In the genomic region with DNA sequence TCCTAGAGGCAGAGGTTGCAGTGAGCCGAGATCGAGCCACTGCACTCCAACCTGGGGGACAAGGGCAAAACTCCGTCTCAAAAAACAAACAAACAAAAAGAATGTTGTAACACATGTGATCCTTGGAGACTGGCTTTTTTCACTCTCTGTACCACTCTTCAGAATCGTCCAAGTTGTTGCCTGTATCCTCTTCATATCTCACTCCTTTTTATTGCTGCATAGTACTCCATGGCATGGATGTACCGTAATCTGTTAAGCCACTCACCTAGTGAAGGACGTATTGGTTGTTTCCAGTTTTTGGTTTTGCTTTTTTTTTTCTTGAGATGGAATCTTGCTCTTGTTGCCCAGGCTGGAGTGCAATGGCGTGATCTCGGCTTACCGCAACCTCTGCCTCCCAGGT, we compare ENCODE assay signal across 17 cellular contexts. TPM values are rescaled to one million over a fixed set of nuclear protein-coding genes. Genes with fewer than 3 reads are reported as not detected.
A peak's percentile ranks its signal among the peaks of the same experiment; 100 is the strongest.
DNase-seq lines count a peak whose midpoint lies in the region; ATAC-seq, FAIRE-seq and TF ChIP-seq lines count a peak whose summit lies in the region.
"Had no signal": no experiment of that assay in that cellular context is flagged by ENCODE, and none has a peak within 500 bp of the region (broad histone marks: within the 10 kb centered on the region; RNA-seq: fewer than 3 reads in every experiment).

No MANE protein-coding gene starts in this region.

- CTCF ChIA-PET in HepG2 (lab: Yijun Ruan, JAX; ENCODE audit: low intra/inter-chr PET ratio, low total read pairs) (no interaction called here), activated B cell treated with CpG ODN at 0.5 μM for 24 hours (lab: Charles Lee) (no interaction called here), Calu3 (lab: Charles Lee) (no interaction called here)

- H3K27me3 ChIP-seq in HepG2 (ENCODE audit: control insufficient read depth in 1 of 2, insufficient read depth in 2 of 2, low read length in 2 of 2), result no peaks in the 10 kb centered on the region
- no peaks in the 10 kb centered on the region for H3K27me3 ChIP-seq in right lobe of liver

- H3K36me3 ChIP-seq in HepG2 (replicated peaks in 1 of 2; ENCODE audit: control insufficient read depth in 1 of 2, insufficient read depth in 2 of 2, low read length in 2 of 2) (no peaks in the 10 kb centered on the region), right lobe of liver (no peaks in the 10 kb centered on the region)

- intact Hi-C loops in HepG2 (cut with micrococcal nuclease; ENCODE audit: unreplicated experiment), result no loop called here
- intact Hi-C loops in right lobe of liver (cut with DNase I), result no loop called here
- intact Hi-C loops in activated B cell treated with CpG ODN at 0.5 μM for 24 hours (cut with micrococcal nuclease), result loop anchor here (2.0 to 10.0 kb wide), 2 partner anchors 15 to 393 kb away; partner anchors contain the start of gene KMT2B
- intact Hi-C loops in Calu3 (cut with micrococcal nuclease; ENCODE audit: unreplicated experiment), result no loop called here

- H3K4me1 ChIP-seq in HepG2 (ENCODE audit: insufficient read depth, low read length) (peaks cover 49% of the 10 kb centered on the region), right lobe of liver (no peaks in the 10 kb centered on the region)

- no peaks in the 10 kb centered on the region for H3K79me2 ChIP-seq in HepG2 (ENCODE audit: insufficient read depth, low read length)

- POLR2A ChIA-PET in HepG2 (lab: Yijun Ruan, JAX) (no interaction called here), activated B cell treated with CpG ODN at 0.5 μM for 24 hours (lab: Charles Lee) (interaction anchor here (0.7 to 11.0 kb wide), 5 partner anchors 10 to 291 kb away, joined by 3 to 304 read pairs (median 10); partner anchors contain the start of genes CD22, FFAR1 and HAUS5)

- H3K4me1 Mint-ChIP-seq in activated B cell treated with CpG ODN at 0.5 μM for 24 hours, result peaks cover 90% of the 10 kb centered on the region
- peaks cover 64 to 94% (median 90%) of the 10 kb centered on the region in 3 donors for H3K4me1 Mint-ChIP-seq in naive B cell
- H3K4me1 Mint-ChIP-seq in Calu3 (ENCODE audit: low read depth, unreplicated experiment), result peaks cover 34% of the 10 kb centered on the region
- H3K4me1 Mint-ChIP-seq: H9 had no signal

- no TSS peak for BruUV-seq in HepG2 (replicated peaks; lab: Mats Ljungman, UMichigan)
- no TSS peak for BruUV-seq in Calu3 (replicated peaks; lab: Mats Ljungman, UMichigan)

- H2AFZ ChIP-seq in HepG2 (ENCODE audit: low read length), result no peak overlapping the region
- H2AFZ ChIP-seq: GM23338 had no signal

- WGBS in HepG2 (ENCODE audit: low lambda C conversion rate), result 82% methylated on average over 9 of the region's 9 CpGs
- 69% methylated on average over 8 of the region's 9 CpGs for WGBS in right lobe of liver (ENCODE audit: insufficient coverage, low coverage, low lambda C conversion rate, missing lambda C conversion rate)

- in situ Hi-C loops in HepG2 (cut with HindIII; ENCODE audit: extremely low pct_ligation_motif_present, low pct_unique_long_range_greater_than_20kb), result no loop called here

- no peak for TF ChIP-seq RAD21 in HepG2 (CRISPR knock-in tag; IDR thresholded peaks at IDR 0.05)

- ATAC-seq in HepG2 (no peak), right lobe of liver (no peak), activated B cell treated with CpG ODN at 0.5 μM for 24 hours (ENCODE audit: low read depth) (no peak), naive B cell (ENCODE audit: low read depth in 2 of 2) (no peak), HG02970 (IDR thresholded peaks at IDR 0.05; ENCODE audit: low FRiP score, unreplicated experiment) (no peak)
- ATAC-seq: CD8-positive, alpha-beta T cell; GM23338 had no signal

- H3K4me2 ChIP-seq in HepG2 (ENCODE audit: low read depth, low read length), result no peak overlapping the region
- H3K4me2 ChIP-seq: GM23338 had no signal

- no peak overlapping the region for H3K9ac ChIP-seq in HepG2 (ENCODE audit: insufficient read depth, low read depth, low read length)

- no peaks in the 10 kb centered on the region for H4K20me1 ChIP-seq in HepG2 (ENCODE audit: insufficient read depth, low read length)

- FAIRE-seq in HepG2 (lab: Jason Lieb, UNC), result no peak

- H3K36me3 Mint-ChIP-seq in activated B cell treated with CpG ODN at 0.5 μM for 24 hours (ENCODE audit: low read depth) (no peaks in the 10 kb centered on the region), naive B cell (no peaks in the 10 kb centered on the region), Calu3 (ENCODE audit: insufficient read depth, unreplicated experiment) (peaks cover 14% of the 10 kb centered on the region)
- H3K36me3 Mint-ChIP-seq: CD8-positive, alpha-beta T cell had no signal

- H3K4me3 ChIP-seq in HepG2 (replicated peaks in 1 of 3; ENCODE audit: insufficient read depth in 1 of 3, low read depth in 2 of 3, low read length in 3 of 3) (no peak overlapping the region), right lobe of liver (no peak overlapping the region)
- H3K4me3 ChIP-seq: GM23338 had no signal

- H3K27ac ChIP-seq in HepG2 (ENCODE audit: extremely low read length, insufficient read depth, low read length) (no peak overlapping the region), right lobe of liver (no peak overlapping the region)

- no peak overlapping the region for H3K4me3 Mint-ChIP-seq in activated B cell treated with CpG ODN at 0.5 μM for 24 hours
- peak overlapping the region in 7 of 8 donors; percentile 53 to 89 (median 80) for H3K4me3 Mint-ChIP-seq in naive B cell
- no peak overlapping the region for H3K4me3 Mint-ChIP-seq in Calu3 (ENCODE audit: low read depth, unreplicated experiment)
- H3K4me3 Mint-ChIP-seq: CD14-positive monocyte; CD8-positive, alpha-beta T cell; GM23338; H9 had no signal

- peaks cover 2% of the 10 kb centered on the region for H3K9me3 Mint-ChIP-seq in activated B cell treated with CpG ODN at 0.5 μM for 24 hours
- peaks cover 0 to 1% (median 0%) of the 10 kb centered on the region in 7 donors for H3K9me3 Mint-ChIP-seq in naive B cell
- peaks cover 2% of the 10 kb centered on the region for H3K9me3 Mint-ChIP-seq in Calu3 (ENCODE audit: low read depth, unreplicated experiment)
- H3K9me3 Mint-ChIP-seq: CD8-positive, alpha-beta T cell had no signal

- no peak for TF ChIP-seq CTCF in HepG2 (CRISPR knock-in tag; IDR thresholded peaks at IDR 0.05)
- no peak for TF ChIP-seq CTCF in right lobe of liver (IDR thresholded peaks at IDR 0.05)
- no peak for TF ChIP-seq CTCF in activated B cell treated with CpG ODN at 0.5 μM for 24 hours (IDR thresholded peaks at IDR 0.05)
- TF ChIP-seq CTCF in Calu3 (IDR thresholded peaks at IDR 0.05; ENCODE audit: unreplicated experiment), result no peak

- no peak for DNase-seq in HepG2 (ENCODE audit: low spot score)
- DNase-seq in right lobe of liver, result no peak
- DNase-seq in activated B cell treated with CpG ODN at 0.5 μM for 24 hours, result no peak
- DNase-seq in naive B cell, result no peak
- DNase-seq in Calu3, result no peak
- no peak for DNase-seq in NCI-H345 (lab: John Stamatoyannopoulos, UW)
- DNase-seq: ACHN; CD8-positive, alpha-beta T cell; COR-L47; DND-41; GF-D8; H9 had no signal

- H3K9me3 ChIP-seq in HepG2 (ENCODE audit: low read length) (no peaks in the 10 kb centered on the region), right lobe of liver (no peaks in the 10 kb centered on the region)

- no peak for TF ChIP-seq POLR2A in HepG2 (IDR thresholded peaks at IDR 0.05; ENCODE audit: insufficient read depth in 1 of 2, low read depth in 2 of 2, low read length in 2 of 2)
- TF ChIP-seq POLR2A in right lobe of liver (IDR thresholded peaks at IDR 0.05), result no peak

- TF ChIP-seq EP300 in HepG2 (IDR thresholded peaks at IDR 0.05; ENCODE audit: low read depth in 2 of 2, low read length in 2 of 2) (no peak), HepG2 (CRISPR knock-in tag; IDR thresholded peaks at IDR 0.05; ENCODE audit: borderline replicate concordance) (no peak)

- H3K27me3 Mint-ChIP-seq in activated B cell treated with CpG ODN at 0.5 μM for 24 hours, result no peaks in the 10 kb centered on the region
- no peaks in the 10 kb centered on the region for H3K27me3 Mint-ChIP-seq in naive B cell
- H3K27me3 Mint-ChIP-seq in Calu3 (ENCODE audit: unreplicated experiment), result no peaks in the 10 kb centered on the region

- H3K27ac Mint-ChIP-seq in activated B cell treated with CpG ODN at 0.5 μM for 24 hours (peak overlapping the region; percentile 82), naive B cell (peak overlapping the region; percentile 94 to 100 (median 98)), Calu3 (ENCODE audit: unreplicated experiment) (no peak overlapping the region)
- H3K27ac Mint-ChIP-seq: CD8-positive, alpha-beta T cell; GM23338 had no signal

RNA-seq across cellular contexts. Expression of gene CD22, which starts 7.0 kb away (rescaled TPM):
- total RNA-seq in HepG2 (2016; rRNA removed; fragmentation: Illumina TruSeq; extraction: Trizol), result 0.49 and 0.71 TPM in 2 replicates
- total RNA-seq in HepG2 (2016; cell fraction: cytosol; rRNA removed; fragmentation: Illumina TruSeq; extraction: Trizol; ENCODE audit: low read depth), result 0.53 and 1.0 TPM in 2 replicates
- total RNA-seq in HepG2 (2016; cell fraction: insoluble cytoplasmic fraction; rRNA removed; fragmentation: Illumina TruSeq; extraction: Trizol), result 0.40 and 0.97 TPM in 2 replicates
- total RNA-seq in HepG2 (2016; cell fraction: membrane; rRNA removed; fragmentation: Illumina TruSeq; extraction: Trizol), result 0.62 and 0.93 TPM in 2 replicates
- total RNA-seq in HepG2 (2016; cell fraction: nucleus; rRNA removed; fragmentation: Illumina TruSeq; extraction: Trizol), result 2.8 and 3.5 TPM in 2 replicates
- 0.98 and 1.7 TPM in 2 replicates for polyA plus RNA-seq in HepG2 (2011; rRNA removed)
- 0.49 and 0.85 TPM in 2 replicates for polyA plus RNA-seq in HepG2 (2011; cell fraction: cytosol; rRNA removed)
- polyA plus RNA-seq in HepG2 (2011; cell fraction: nucleus; rRNA removed), result 1.8 and 2.5 TPM in 2 replicates
- 0.66 and 0.72 TPM in 2 replicates for polyA plus RNA-seq in HepG2 (2012)
- polyA plus RNA-seq in HepG2 (2016; cell fraction: cytosol; fragmentation: Illumina TruSeq; extraction: Trizol; ENCODE audit: low read depth), result 0.19 and 0.31 TPM in 2 replicates
- polyA plus RNA-seq in HepG2 (2016; cell fraction: insoluble cytoplasmic fraction; fragmentation: Illumina TruSeq; extraction: Trizol; ENCODE audit: low read depth), result 0.82 and 1.2 TPM in 2 replicates
- polyA plus RNA-seq in HepG2 (2016; cell fraction: membrane; fragmentation: Illumina TruSeq; extraction: Trizol; ENCODE audit: low read depth), result 0.36 and 0.50 TPM in 2 replicates
- 3.9 and 6.0 TPM in 2 replicates for polyA plus RNA-seq in HepG2 (2016; cell fraction: nucleus; fragmentation: Illumina TruSeq; extraction: Trizol; ENCODE audit: insufficient read depth, low read depth)
- 1.6 and 2.4 TPM in 2 replicates for polyA minus RNA-seq in HepG2 (2011; rRNA and poly(A)+ RNA removed; ENCODE audit: low replicate concordance)
- polyA minus RNA-seq in HepG2 (2011; cell fraction: cytosol; rRNA and poly(A)+ RNA removed), result 1.5 TPM in 1 of 2 replicates, not detected in the other
- 0.64 and 0.99 TPM in 2 replicates for polyA minus RNA-seq in HepG2 (2011; cell fraction: nucleus; rRNA and poly(A)+ RNA removed)
- 1 to 10 TPM in 3 of 6 experiments, under 1 TPM in 3; 0.39 to 1.3 (median 0.96) TPM for total RNA-seq in right lobe of liver
- total RNA-seq in activated B cell treated with CpG ODN at 0.5 μM for 24 hours, result 920 and 1,096 TPM in 2 replicates
- polyA plus RNA-seq in naive B cell (ENCODE audit: low read depth in 6 of 6), result 100 to 1,000 TPM; 364 to 971 (median 552) TPM
- total RNA-seq in Calu3 (2022), result 5.9 and 7.6 TPM in 2 replicates
- total RNA-seq: H9 had no signal

RNA-seq across cellular contexts. Expression of gene FFAR1, which starts 25.7 kb away (rescaled TPM):
- total RNA-seq in HepG2 (2016; rRNA removed; fragmentation: Illumina TruSeq; extraction: Trizol) (not detected in 2 replicates), right lobe of liver (not detected), activated B cell treated with CpG ODN at 0.5 μM for 24 hours (5.1 and 6.0 TPM in 2 replicates), Calu3 (2022) (not detected in 2 replicates)
- 0.09 TPM in 1 of 2 replicates, not detected in the other for total RNA-seq in HepG2 (2016; cell fraction: cytosol; rRNA removed; fragmentation: Illumina TruSeq; extraction: Trizol; ENCODE audit: low read depth)
- not detected in 2 replicates for total RNA-seq in HepG2 (2016; cell fraction: insoluble cytoplasmic fraction; rRNA removed; fragmentation: Illumina TruSeq; extraction: Trizol)
- not detected in 2 replicates for total RNA-seq in HepG2 (2016; cell fraction: membrane; rRNA removed; fragmentation: Illumina TruSeq; extraction: Trizol)
- not detected in 2 replicates for total RNA-seq in HepG2 (2016; cell fraction: nucleus; rRNA removed; fragmentation: Illumina TruSeq; extraction: Trizol)
- polyA plus RNA-seq in HepG2 (2011; rRNA removed) (not detected in 2 replicates), naive B cell (ENCODE audit: low read depth in 6 of 6) (1 to 10 TPM in 2 of 6 donors, under 1 TPM in 4; 0.14 to 1.9 (median 0.75) TPM)
- not detected in 2 replicates for polyA plus RNA-seq in HepG2 (2011; cell fraction: cytosol; rRNA removed)
- polyA plus RNA-seq in HepG2 (2011; cell fraction: nucleus; rRNA removed), result not detected in 2 replicates
- polyA plus RNA-seq in HepG2 (2012), result not detected in 2 replicates
- polyA plus RNA-seq in HepG2 (2016; cell fraction: cytosol; fragmentation: Illumina TruSeq; extraction: Trizol; ENCODE audit: low read depth), result not detected in 2 replicates
- polyA plus RNA-seq in HepG2 (2016; cell fraction: insoluble cytoplasmic fraction; fragmentation: Illumina TruSeq; extraction: Trizol; ENCODE audit: low read depth), result not detected in 2 replicates
- polyA plus RNA-seq in HepG2 (2016; cell fraction: membrane; fragmentation: Illumina TruSeq; extraction: Trizol; ENCODE audit: low read depth), result not detected in 2 replicates
- not detected in 2 replicates for polyA plus RNA-seq in HepG2 (2016; cell fraction: nucleus; fragmentation: Illumina TruSeq; extraction: Trizol; ENCODE audit: insufficient read depth, low read depth)
- polyA minus RNA-seq in HepG2 (2011; rRNA and poly(A)+ RNA removed; ENCODE audit: low replicate concordance), result not detected in 2 replicates
- polyA minus RNA-seq in HepG2 (2011; cell fraction: cytosol; rRNA and poly(A)+ RNA removed), result not detected in 2 replicates
- not detected in 2 replicates for polyA minus RNA-seq in HepG2 (2011; cell fraction: nucleus; rRNA and poly(A)+ RNA removed)
- total RNA-seq: A172, GM23338, H9 had no signal
- polyA plus RNA-seq: CD14-positive monocyte, GM23338 had no signal

RNA-seq across cellular contexts. Expression of gene MAG, which starts 30.1 kb away (rescaled TPM):
- total RNA-seq in HepG2 (2016; rRNA removed; fragmentation: Illumina TruSeq; extraction: Trizol) (0.80 and 1.3 TPM in 2 replicates), right lobe of liver (under 1 TPM in 1 of 6 experiments, not detected in 5; 0.40 TPM), activated B cell treated with CpG ODN at 0.5 μM for 24 hours (0.22 and 0.31 TPM in 2 replicates), Calu3 (2022) (not detected in 2 replicates)
- total RNA-seq in HepG2 (2016; cell fraction: cytosol; rRNA removed; fragmentation: Illumina TruSeq; extraction: Trizol; ENCODE audit: low read depth), result 0.26 and 0.71 TPM in 2 replicates
- total RNA-seq in HepG2 (2016; cell fraction: insoluble cytoplasmic fraction; rRNA removed; fragmentation: Illumina TruSeq; extraction: Trizol), result 0.56 and 0.87 TPM in 2 replicates
- total RNA-seq in HepG2 (2016; cell fraction: membrane; rRNA removed; fragmentation: Illumina TruSeq; extraction: Trizol), result 0.59 and 1.5 TPM in 2 replicates
- total RNA-seq in HepG2 (2016; cell fraction: nucleus; rRNA removed; fragmentation: Illumina TruSeq; extraction: Trizol), result 1.6 and 2.6 TPM in 2 replicates
- polyA plus RNA-seq in HepG2 (2011; rRNA removed) (0.17 and 0.20 TPM in 2 replicates), naive B cell (ENCODE audit: low read depth in 6 of 6) (under 1 TPM in 4 of 6 donors, not detected in 2; 0.12 to 0.41 (median 0.29) TPM)
- 0.13 and 0.27 TPM in 2 replicates for polyA plus RNA-seq in HepG2 (2011; cell fraction: cytosol; rRNA removed)
- polyA plus RNA-seq in HepG2 (2011; cell fraction: nucleus; rRNA removed), result 0.40 and 0.93 TPM in 2 replicates
- polyA plus RNA-seq in HepG2 (2012), result not detected in 2 replicates
- 0.70 TPM in 2 replicates for polyA plus RNA-seq in HepG2 (2016; cell fraction: cytosol; fragmentation: Illumina TruSeq; extraction: Trizol; ENCODE audit: low read depth)
- 0.38 and 1.3 TPM in 2 replicates for polyA plus RNA-seq in HepG2 (2016; cell fraction: insoluble cytoplasmic fraction; fragmentation: Illumina TruSeq; extraction: Trizol; ENCODE audit: low read depth)
- 0.24 and 0.97 TPM in 2 replicates for polyA plus RNA-seq in HepG2 (2016; cell fraction: membrane; fragmentation: Illumina TruSeq; extraction: Trizol; ENCODE audit: low read depth)
- 0.82 and 1.5 TPM in 2 replicates for polyA plus RNA-seq in HepG2 (2016; cell fraction: nucleus; fragmentation: Illumina TruSeq; extraction: Trizol; ENCODE audit: insufficient read depth, low read depth)
- not detected in 2 replicates for polyA minus RNA-seq in HepG2 (2011; rRNA and poly(A)+ RNA removed; ENCODE audit: low replicate concordance)
- not detected in 2 replicates for polyA minus RNA-seq in HepG2 (2011; cell fraction: cytosol; rRNA and poly(A)+ RNA removed)
- 0.64 and 0.75 TPM in 2 replicates for polyA minus RNA-seq in HepG2 (2011; cell fraction: nucleus; rRNA and poly(A)+ RNA removed)
- total RNA-seq: A172; CD8-positive, alpha-beta T cell; H9; HT1080 had no signal
- polyA plus RNA-seq: CD14-positive monocyte had no signal

RNA-seq across cellular contexts. Expression of gene FFAR3, which starts 36.2 kb away (rescaled TPM):
- total RNA-seq in HepG2 (2016; rRNA removed; fragmentation: Illumina TruSeq; extraction: Trizol) (not detected in 2 replicates), right lobe of liver (under 1 TPM in 1 of 6 experiments, not detected in 5; 0.27 TPM), activated B cell treated with CpG ODN at 0.5 μM for 24 hours (0.16 TPM in 1 of 2 replicates, not detected in the other), Calu3 (2022) (not detected in 2 replicates)
- total RNA-seq in HepG2 (2016; cell fraction: cytosol; rRNA removed; fragmentation: Illumina TruSeq; extraction: Trizol; ENCODE audit: low read depth), result not detected in 2 replicates
- total RNA-seq in HepG2 (2016; cell fraction: insoluble cytoplasmic fraction; rRNA removed; fragmentation: Illumina TruSeq; extraction: Trizol), result not detected in 2 replicates
- not detected in 2 replicates for total RNA-seq in HepG2 (2016; cell fraction: membrane; rRNA removed; fragmentation: Illumina TruSeq; extraction: Trizol)
- total RNA-seq in HepG2 (2016; cell fraction: nucleus; rRNA removed; fragmentation: Illumina TruSeq; extraction: Trizol), result not detected in 2 replicates
- polyA plus RNA-seq in HepG2 (2011; rRNA removed) (not detected in 2 replicates), naive B cell (ENCODE audit: low read depth in 6 of 6) (under 1 TPM in 1 of 6 donors, not detected in 5; 0.17 TPM)
- not detected in 2 replicates for polyA plus RNA-seq in HepG2 (2011; cell fraction: cytosol; rRNA removed)
- polyA plus RNA-seq in HepG2 (2011; cell fraction: nucleus; rRNA removed), result not detected in 2 replicates
- polyA plus RNA-seq in HepG2 (2012), result not detected in 2 replicates
- not detected in 2 replicates for polyA plus RNA-seq in HepG2 (2016; cell fraction: cytosol; fragmentation: Illumina TruSeq; extraction: Trizol; ENCODE audit: low read depth)
- polyA plus RNA-seq in HepG2 (2016; cell fraction: insoluble cytoplasmic fraction; fragmentation: Illumina TruSeq; extraction: Trizol; ENCODE audit: low read depth), result not detected in 2 replicates
- not detected in 2 replicates for polyA plus RNA-seq in HepG2 (2016; cell fraction: membrane; fragmentation: Illumina TruSeq; extraction: Trizol; ENCODE audit: low read depth)
- not detected in 2 replicates for polyA plus RNA-seq in HepG2 (2016; cell fraction: nucleus; fragmentation: Illumina TruSeq; extraction: Trizol; ENCODE audit: insufficient read depth, low read depth)
- not detected in 2 replicates for polyA minus RNA-seq in HepG2 (2011; rRNA and poly(A)+ RNA removed; ENCODE audit: low replicate concordance)
- not detected in 2 replicates for polyA minus RNA-seq in HepG2 (2011; cell fraction: cytosol; rRNA and poly(A)+ RNA removed)
- not detected in 2 replicates for polyA minus RNA-seq in HepG2 (2011; cell fraction: nucleus; rRNA and poly(A)+ RNA removed)
- total RNA-seq: A172; CD8-positive, alpha-beta T cell; H9 had no signal
- polyA plus RNA-seq: GM23338 had no signal

RNA-seq across cellular contexts. Expression of gene HAMP, which starts 39.7 kb away (rescaled TPM):
- total RNA-seq in HepG2 (2016; rRNA removed; fragmentation: Illumina TruSeq; extraction: Trizol), result 25.7 and 47.6 TPM in 2 replicates
- total RNA-seq in HepG2 (2016; cell fraction: cytosol; rRNA removed; fragmentation: Illumina TruSeq; extraction: Trizol; ENCODE audit: low read depth), result 25.4 and 32.6 TPM in 2 replicates
- total RNA-seq in HepG2 (2016; cell fraction: insoluble cytoplasmic fraction; rRNA removed; fragmentation: Illumina TruSeq; extraction: Trizol), result 29.6 and 46.4 TPM in 2 replicates
- total RNA-seq in HepG2 (2016; cell fraction: membrane; rRNA removed; fragmentation: Illumina TruSeq; extraction: Trizol), result 20.2 and 24.3 TPM in 2 replicates
- total RNA-seq in HepG2 (2016; cell fraction: nucleus; rRNA removed; fragmentation: Illumina TruSeq; extraction: Trizol), result 34.1 and 40.9 TPM in 2 replicates
- polyA plus RNA-seq in HepG2 (2011; rRNA removed), result 36.1 and 73.0 TPM in 2 replicates
- 15.0 and 69.5 TPM in 2 replicates for polyA plus RNA-seq in HepG2 (2011; cell fraction: cytosol; rRNA removed)
- polyA plus RNA-seq in HepG2 (2011; cell fraction: nucleus; rRNA removed), result 13.2 and 42.5 TPM in 2 replicates
- 6.0 and 30.6 TPM in 2 replicates for polyA plus RNA-seq in HepG2 (2012)
- polyA plus RNA-seq in HepG2 (2016; cell fraction: cytosol; fragmentation: Illumina TruSeq; extraction: Trizol; ENCODE audit: low read depth), result 29.7 and 32.2 TPM in 2 replicates
- 44.0 and 52.6 TPM in 2 replicates for polyA plus RNA-seq in HepG2 (2016; cell fraction: insoluble cytoplasmic fraction; fragmentation: Illumina TruSeq; extraction: Trizol; ENCODE audit: low read depth)
- 28.8 and 30.2 TPM in 2 replicates for polyA plus RNA-seq in HepG2 (2016; cell fraction: membrane; fragmentation: Illumina TruSeq; extraction: Trizol; ENCODE audit: low read depth)
- polyA plus RNA-seq in HepG2 (2016; cell fraction: nucleus; fragmentation: Illumina TruSeq; extraction: Trizol; ENCODE audit: insufficient read depth, low read depth), result 111 and 114 TPM in 2 replicates
- 150 TPM in 1 of 2 replicates, not detected in the other for polyA minus RNA-seq in HepG2 (2011; rRNA and poly(A)+ RNA removed; ENCODE audit: low replicate concordance)
- 10.9 and 30.2 TPM in 2 replicates for polyA minus RNA-seq in HepG2 (2011; cell fraction: cytosol; rRNA and poly(A)+ RNA removed)
- 9.2 and 18.0 TPM in 2 replicates for polyA minus RNA-seq in HepG2 (2011; cell fraction: nucleus; rRNA and poly(A)+ RNA removed)
- total RNA-seq in right lobe of liver, result 100 to 1,000 TPM in 2 of 6 experiments, 10 to 100 TPM in 3, under 1 TPM in 1; 0.86 to 146 (median 65.3) TPM
- total RNA-seq in activated B cell treated with CpG ODN at 0.5 μM for 24 hours, result 1.3 and 2.2 TPM in 2 replicates
- under 1 TPM in 1 of 6 donors, not detected in 5; 0.12 TPM for polyA plus RNA-seq in naive B cell (ENCODE audit: low read depth in 6 of 6)
- total RNA-seq in Calu3 (2022), result 0.45 TPM in 1 of 2 replicates, not detected in the other
- total RNA-seq: A172, GM23338, HT1080 had no signal
- polyA plus RNA-seq: CD14-positive monocyte had no signal

Comparison
In these comparisons a context has a peak if more than half of its experiments do, and no peak if none do; other contexts are left out.
1. H3K4me3 Mint-ChIP-seq: peak in naive B cell (7 of 8); none in activated B cell treated with CpG ODN at 0.5 μM for 24 hours (single experiment) and Calu3 (single experiment).
2. RNA of gene CD22, which starts 7.0 kb away (total RNA-seq): 920 to 1,096 TPM in activated B cell treated with CpG ODN at 0.5 μM for 24 hours; 5.9 to 7.6 TPM in Calu3, 0.39 to 1.3 TPM in right lobe of liver and 0.40 to 3.5 TPM in HepG2; every median in the first group is over 100 times any median in the second.